Comparison of ENCODE assay signal across 14 cellular contexts in the genomic region with DNA sequence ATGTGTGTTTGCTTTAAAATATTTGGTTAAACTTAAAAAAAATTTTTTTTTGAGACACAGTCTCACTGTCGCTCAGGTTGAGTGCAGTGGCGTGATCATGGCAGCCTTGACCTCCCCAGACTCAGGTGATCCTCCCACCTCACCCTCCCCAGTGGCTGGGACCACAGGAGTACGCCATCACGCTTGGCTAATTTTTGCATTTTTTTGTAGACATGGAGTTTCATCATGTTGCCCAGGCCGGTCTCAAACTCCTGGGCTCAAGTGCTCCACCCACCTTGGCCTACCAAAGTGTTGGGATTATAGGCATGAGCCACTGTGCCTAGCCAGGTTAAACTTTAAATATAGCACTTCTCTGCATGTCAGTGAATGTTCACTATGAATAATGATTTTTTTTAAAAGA.
"Had no signal": no experiment of that assay in that cellular context is flagged by ENCODE, and none has a peak within 500 bp of the region (broad histone marks: within the 10 kb centered on the region; RNA-seq: fewer than 3 reads in every experiment).

No MANE protein-coding gene starts in this region.

- H3K4me2 ChIP-seq: SK-N-SH had no signal

- H3K9me3 ChIP-seq: gastroesophageal sphincter, left lung, pancreas, SK-N-SH had no signal

- FAIRE-seq: colon, islet of Langerhans, pancreas had no signal

- H3K9ac ChIP-seq: SK-N-SH had no signal

- H3K27me3 Mint-ChIP-seq: activated naive CD8-positive, alpha-beta T cell treated with anti-CD3 and anti-CD28 coated beads for 36 hours had no signal

- H3K36me3 ChIP-seq: cardiac muscle cell, gastroesophageal sphincter, left lung, pancreas had no signal

- H3K27me3 ChIP-seq: cardiac muscle cell, gastroesophageal sphincter, left lung, pancreas had no signal

- H3K4me3 ChIP-seq: cardiac muscle cell, gastroesophageal sphincter, left lung, pancreas had no signal

- H3K4me1 ChIP-seq: gastroesophageal sphincter, left lung had no signal

- H3K4me3 Mint-ChIP-seq: activated naive CD8-positive, alpha-beta T cell treated with anti-CD3 and anti-CD28 coated beads for 36 hours; activated T-helper 1 cell treated with anti-CD3 and anti-CD28 coated beads, Interleukin-12 subunit alpha, Interleukin-12 subunit beta, Interleukin-2, Interleukin-4 antibody, amounts not matched to agents 30 ng/mL and 10 ng/mL and 1 ng/mL, durations not matched to agents 14 hours and 24 hours and 36 hours had no signal

- DNase-seq: activated CD4-positive, CD25-positive, alpha-beta regulatory T cell treated with anti-CD3 and anti-CD28 coated beads, Interleukin-2, amount 50 U/mL, for 72 hours; activated naive CD8-positive, alpha-beta T cell treated with anti-CD3 and anti-CD28 coated beads for 36 hours; erythroblast; left lung; pancreas; SK-N-SH; stimulated activated CD4-positive, alpha-beta T cell treated with anti-CD3 and anti-CD28 coated beads, Interleukin-2, amount 100 ng/mL, for 48 hours; stimulated activated naive CD8-positive, alpha-beta T cell treated with anti-CD3 and anti-CD28 coated beads, Interleukin-15, Interleukin-2, amounts not matched to agents 100 U/mL and 50 U/mL, for 24 hours; trophoblast cell had no signal

- H3K27ac Mint-ChIP-seq: activated naive CD8-positive, alpha-beta T cell treated with anti-CD3 and anti-CD28 coated beads for 36 hours; activated T-helper 1 cell treated with anti-CD3 and anti-CD28 coated beads, Interleukin-12 subunit alpha, Interleukin-12 subunit beta, Interleukin-2, Interleukin-4 antibody, amounts not matched to agents 30 ng/mL and 10 ng/mL and 1 ng/mL, durations not matched to agents 14 hours and 24 hours and 36 hours had no signal

- H3K27ac ChIP-seq: cardiac muscle cell, gastroesophageal sphincter, left lung had no signal
